ENCODE assay signal across 23 cellular contexts in genomic region chr14:55449116-55449515, GRCh38. TPM values are rescaled to one million over a fixed set of nuclear protein-coding genes. Genes with fewer than 3 reads are reported as not detected.
"Had no signal": no experiment of that assay in that cellular context is flagged by ENCODE, and none has a peak within 500 bp of the region (broad histone marks: within the 10 kb centered on the region; RNA-seq: fewer than 3 reads in every experiment).

No MANE protein-coding gene starts in this region.

- H3K27me3 Mint-ChIP-seq: activated CD4-positive, alpha-beta T cell treated with anti-CD3 and anti-CD28 coated beads, Interleukin-2, amount 10 ng/mL, durations not matched to agents 7 days and 5 days had no signal

- H3K4me3 ChIP-seq: ascending aorta, breast epithelium, gastrocnemius medialis, heart left ventricle, lung, tibial nerve had no signal

- H3K4me1 Mint-ChIP-seq: activated CD4-positive, alpha-beta T cell treated with anti-CD3 and anti-CD28 coated beads, Interleukin-2, amount 10 ng/mL, durations not matched to agents 7 days and 5 days had no signal

- H3K27me3 ChIP-seq: ascending aorta, breast epithelium, gastrocnemius medialis, heart left ventricle, tibial nerve had no signal

- DNase-seq: activated CD4-positive, alpha-beta T cell treated with anti-CD3 and anti-CD28 coated beads, Interleukin-2, amount 10 ng/mL, durations not matched to agents 7 days and 5 days; activated CD4-positive, CD25-positive, alpha-beta regulatory T cell; activated CD8-positive, alpha-beta T cell treated with anti-CD3 and anti-CD28 coated beads, Interleukin-2, amount 10 ng/mL, durations not matched to agents 7 days and 5 days; activated naive CD4-positive, alpha-beta T cell treated with anti-CD3 and anti-CD28 coated beads for 36 hours; activated T-cell treated with anti-CD3 and anti-CD28 coated beads, Interleukin-2, amount 50 U/mL, for 4 hours; gastrocnemius medialis; heart left ventricle; kidney; stimulated activated CD4-positive, alpha-beta T cell treated with anti-CD3 and anti-CD28 coated beads, Interleukin-2, amount 100 ng/mL, for 24 hours; stimulated activated naive CD4-positive, alpha-beta T cell treated with Interleukin-2 at 50 U/mL for 16 hours had no signal

- H3K9me3 Mint-ChIP-seq: activated CD4-positive, alpha-beta T cell treated with anti-CD3 and anti-CD28 coated beads, Interleukin-2, amount 10 ng/mL, durations not matched to agents 7 days and 5 days; activated naive CD4-positive, alpha-beta T cell treated with anti-CD3 and anti-CD28 coated beads for 36 hours; activated T-cell treated with anti-CD3 and anti-CD28 coated beads, Interleukin-2, amount 50 U/mL, for 4 hours; mesothelial cell of epicardium; nephron; T-helper 2 cell treated with Interferon-gamma antibody and Interleukin-4, amounts not matched to agents 5 μg/mL and 100 μg/mL, for 36 hours had no signal

- H3K4me1 ChIP-seq: ascending aorta, breast epithelium had no signal

- ATAC-seq: activated CD8-positive, alpha-beta T cell treated with anti-CD3 and anti-CD28 coated beads, Interleukin-2, amount 10 ng/mL, durations not matched to agents 7 days and 5 days; activated T-cell treated with anti-CD3 and anti-CD28 coated beads, Interleukin-2, amount 50 U/mL, for 4 hours; gastrocnemius medialis; left lobe of liver had no signal

- H3K36me3 Mint-ChIP-seq: mesothelial cell of epicardium had no signal

- H3K36me3 ChIP-seq: ascending aorta, breast epithelium, gastrocnemius medialis, heart left ventricle, tibial nerve had no signal

- H3K27ac Mint-ChIP-seq: activated CD4-positive, alpha-beta T cell treated with anti-CD3 and anti-CD28 coated beads, Interleukin-2, amount 10 ng/mL, durations not matched to agents 7 days and 5 days; activated CD8-positive, alpha-beta T cell treated with anti-CD3 and anti-CD28 coated beads, Interleukin-2, amount 10 ng/mL, durations not matched to agents 7 days and 5 days; activated naive CD4-positive, alpha-beta T cell treated with anti-CD3 and anti-CD28 coated beads for 36 hours; T-helper 2 cell treated with Interferon-gamma antibody and Interleukin-4, amounts not matched to agents 5 μg/mL and 100 μg/mL, for 36 hours had no signal

- H3K9me3 ChIP-seq: ascending aorta, breast epithelium, gastrocnemius medialis, heart left ventricle, tibial nerve had no signal

- H3K27ac ChIP-seq: ascending aorta, gastrocnemius medialis had no signal

- H3K4me3 Mint-ChIP-seq: activated CD4-positive, alpha-beta T cell treated with anti-CD3 and anti-CD28 coated beads, Interleukin-2, amount 10 ng/mL, durations not matched to agents 7 days and 5 days; activated CD8-positive, alpha-beta T cell treated with anti-CD3 and anti-CD28 coated beads, Interleukin-2, amount 10 ng/mL, durations not matched to agents 7 days and 5 days; activated naive CD4-positive, alpha-beta T cell treated with anti-CD3 and anti-CD28 coated beads for 36 hours; activated T-cell treated with anti-CD3 and anti-CD28 coated beads, Interleukin-2, amount 50 U/mL, for 4 hours; mesothelial cell of epicardium; nephron; T-helper 2 cell treated with Interferon-gamma antibody and Interleukin-4, amounts not matched to agents 5 μg/mL and 100 μg/mL, for 36 hours had no signal

RNA-seq across cellular contexts. Expression of gene TBPL2, which starts 8.7 kb away (rescaled TPM):
- total RNA-seq: activated CD4-positive, alpha-beta T cell treated with anti-CD3 and anti-CD28 coated beads, Interleukin-2, amount 10 ng/mL, durations not matched to agents 7 days and 5 days; activated CD8-positive, alpha-beta T cell treated with anti-CD3 and anti-CD28 coated beads, Interleukin-2, amount 10 ng/mL, durations not matched to agents 7 days and 5 days; activated naive CD4-positive, alpha-beta T cell treated with anti-CD3 and anti-CD28 coated beads for 36 hours; activated T-cell treated with anti-CD3 and anti-CD28 coated beads, Interleukin-2, amount 50 U/mL, for 4 hours; ascending aorta; breast epithelium; chondrocyte; dermis microvascular lymphatic vessel endothelial cell; fibroblast of lung; gastrocnemius medialis; heart left ventricle; kidney; left lobe of liver; lung; mesothelial cell of epicardium; renal cortical epithelial cell; subcutaneous adipose tissue had no signal
- polyA plus RNA-seq: fibroblast of lung, heart left ventricle, lung had no signal
